In the genomic region with DNA sequence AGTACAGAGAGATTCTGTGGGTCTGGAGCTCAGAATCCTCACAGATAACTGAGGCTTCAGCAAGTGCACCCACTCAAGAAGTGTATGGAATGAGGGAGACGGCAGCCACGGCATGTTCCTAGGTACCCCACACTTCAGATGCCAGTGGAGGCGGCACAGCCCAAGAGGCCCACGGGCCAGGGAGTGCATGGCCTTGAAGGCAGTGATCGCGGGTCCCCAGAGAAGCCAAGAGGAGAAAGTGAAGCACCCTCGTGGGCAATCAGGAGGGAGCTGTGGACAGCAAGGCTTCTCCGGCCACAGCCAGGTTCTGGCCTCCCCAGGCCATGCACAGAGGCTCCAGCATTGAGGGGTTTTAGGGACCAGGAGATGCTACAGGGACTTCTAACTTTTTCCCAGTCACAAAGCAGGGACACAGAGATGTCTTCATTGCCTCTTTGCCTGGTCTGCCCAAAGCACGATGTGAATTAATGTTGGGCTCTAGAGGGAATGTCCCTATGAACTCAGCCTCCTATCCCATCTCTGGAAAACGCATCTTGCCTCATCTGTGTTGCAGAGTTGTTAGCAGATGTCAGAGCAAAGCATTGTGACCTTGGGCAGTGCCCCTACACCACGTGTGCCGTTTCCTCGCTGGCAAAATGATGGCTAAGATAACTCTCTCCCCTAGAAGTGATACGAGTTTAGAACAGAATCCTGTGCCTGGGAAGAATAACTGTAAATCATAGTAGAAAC, we compare ENCODE assay signal across 15 cellular contexts. TPM values are rescaled to one million over a fixed set of nuclear protein-coding genes. Genes with fewer than 3 reads are reported as not detected.
A peak's percentile ranks its signal among the peaks of the same experiment; 100 is the strongest.
DNase-seq lines count a peak whose midpoint lies in the region; ATAC-seq, FAIRE-seq and TF ChIP-seq lines count a peak whose summit lies in the region.
"Had no signal": no experiment of that assay in that cellular context is flagged by ENCODE, and none has a peak within 500 bp of the region (broad histone marks: within the 10 kb centered on the region; RNA-seq: fewer than 3 reads in every experiment).

No MANE protein-coding gene starts in this region.

- TF ChIP-seq CTCF in HepG2 (CRISPR knock-in tag; IDR thresholded peaks at IDR 0.05) (no peak), right lobe of liver (IDR thresholded peaks at IDR 0.05) (no peak), K562 (IDR thresholded peaks at IDR 0.05 in 2 of 3, conservative IDR thresholded peaks at IDR 0.05 in 1 of 3; ENCODE audit: insufficient read depth in 2 of 3, low read depth in 1 of 3, low read length in 3 of 3) (no peak), endodermal cell (conservative IDR thresholded peaks at IDR 0.05) (no peak)

- H2AFZ ChIP-seq in HepG2 (ENCODE audit: low read length) (no peak overlapping the region), K562 (ENCODE audit: low read depth, low read length) (no peak overlapping the region), neuronal stem cell (ENCODE audit: low read length) (no peak overlapping the region)

- peaks cover 31% of the 10 kb centered on the region for H3K36me3 Mint-ChIP-seq in endodermal cell (ENCODE audit: low read depth)

- TF ChIP-seq POLR2A in HepG2 (IDR thresholded peaks at IDR 0.05; ENCODE audit: insufficient read depth in 1 of 2, low read depth in 2 of 2, low read length in 2 of 2) (no peak), right lobe of liver (IDR thresholded peaks at IDR 0.05) (no peak), K562 (conservative IDR thresholded peaks at IDR 0.05) (no peak)

- H3K23ac ChIP-seq in neuronal stem cell (ENCODE audit: low read depth, low read length, poor library complexity): no peak overlapping the region

- in situ Hi-C loops in HepG2 (cut with HindIII; ENCODE audit: extremely low pct_ligation_motif_present, low pct_unique_long_range_greater_than_20kb): no loop called here
- in situ Hi-C loops in K562 (cut with MboI): no loop called here

- FAIRE-seq in HepG2 (lab: Jason Lieb, UNC) (no peak), K562 (lab: Jason Lieb, UNC) (no peak)

- H3K4ac ChIP-seq in neuronal stem cell (ENCODE audit: low read length): no peak overlapping the region

- no peak overlapping the region for H3K4me3 ChIP-seq in HepG2 (replicated peaks in 1 of 3; ENCODE audit: insufficient read depth in 1 of 3, low read depth in 2 of 3, low read length in 3 of 3)
- no peak overlapping the region for H3K4me3 ChIP-seq in right lobe of liver
- no peak overlapping the region for H3K4me3 ChIP-seq in K562
- H3K4me3 ChIP-seq in neuronal stem cell (ENCODE audit: low read length in 2 of 2): no peak overlapping the region
- no peak overlapping the region for H3K4me3 ChIP-seq in endodermal cell (ENCODE audit: low read length)
- H3K4me3 ChIP-seq: Peyer's patch had no signal

- H3K9me1 ChIP-seq in K562 (ENCODE audit: control insufficient read depth, insufficient read depth, low read length): no peaks in the 10 kb centered on the region

- H3K18ac ChIP-seq in neuronal stem cell (ENCODE audit: low read length): no peak overlapping the region

- no peak overlapping the region for H2BK12ac ChIP-seq in neuronal stem cell (ENCODE audit: low read length)

- CTCF ChIA-PET in HepG2 (lab: Yijun Ruan, JAX; ENCODE audit: low intra/inter-chr PET ratio, low total read pairs): no interaction called here
- CTCF ChIA-PET in K562 (lab: Yijun Ruan, JAX; ENCODE audit: low intra/inter-chr PET ratio): no interaction called here

- H3K27ac Mint-ChIP-seq in endodermal cell: no peak overlapping the region

- H4K91ac ChIP-seq in neuronal stem cell (ENCODE audit: low read depth, low read length, poor library complexity): no peak overlapping the region

- no peak overlapping the region for H3K14ac ChIP-seq in neuronal stem cell (ENCODE audit: low read length)

- peaks cover 19 to 39% of the 10 kb centered on the region in 2 experiments; a peak in 4 of 5 replicates for H3K36me3 ChIP-seq in HepG2 (replicated peaks in 1 of 2; ENCODE audit: control insufficient read depth in 1 of 2, insufficient read depth in 2 of 2, low read length in 2 of 2)
- peaks cover 0 to 27% (median 1%) of the 10 kb centered on the region in 4 donors for H3K36me3 ChIP-seq in right lobe of liver
- peaks cover 38% of the 10 kb centered on the region; the same call in 2 of the 3 replicates for H3K36me3 ChIP-seq in K562 (ENCODE audit: control insufficient read depth, insufficient read depth, low read length)
- H3K36me3 ChIP-seq in neuronal stem cell (replicated peaks in 1 of 2; ENCODE audit: control insufficient read depth in 2 of 2, insufficient read depth in 2 of 2, low read length in 2 of 2): peaks cover 8 to 45% of the 10 kb centered on the region in 2 donors
- H3K36me3 ChIP-seq in endodermal cell (ENCODE audit: control insufficient read depth, insufficient read depth, low read length): peaks cover 41% of the 10 kb centered on the region

- H3K9me3 Mint-ChIP-seq in endodermal cell: no peaks in the 10 kb centered on the region

- H4K8ac ChIP-seq in neuronal stem cell (ENCODE audit: low read depth, low read length): no peak overlapping the region

- no peaks in the 10 kb centered on the region for H3K27me3 ChIP-seq in HepG2 (ENCODE audit: control insufficient read depth in 1 of 2, insufficient read depth in 2 of 2, low read length in 2 of 2)
- no peaks in the 10 kb centered on the region for H3K27me3 ChIP-seq in right lobe of liver
- no peaks in the 10 kb centered on the region for H3K27me3 ChIP-seq in K562 (ENCODE audit: control insufficient read depth in 2 of 2, insufficient read depth in 2 of 2, low read length in 2 of 2)
- H3K27me3 ChIP-seq in neuronal stem cell (ENCODE audit: control insufficient read depth in 3 of 3, insufficient read depth in 3 of 3, low read depth in 1 of 3, low read length in 3 of 3): peaks cover 0 to 3% (median 0%) of the 10 kb centered on the region in 3 experiments
- peaks cover 6% of the 10 kb centered on the region for H3K27me3 ChIP-seq in endodermal cell (ENCODE audit: control insufficient read depth, insufficient read depth, low read length, poor library complexity, severe bottlenecking)
- H3K27me3 ChIP-seq: Peyer's patch had no signal

- POLR2A ChIA-PET in HepG2 (lab: Yijun Ruan, JAX): no interaction called here
- POLR2A ChIA-PET in K562 (lab: Yijun Ruan, JAX): interaction anchor here (2.6 kb wide), 1 partner anchor 16 kb away, joined by 8 read pairs; no protein-coding TSS in a partner anchor

- peak overlapping the region; percentile 8 for H2BK5ac ChIP-seq in neuronal stem cell (ENCODE audit: low read length)

- H4K20me1 ChIP-seq in HepG2 (ENCODE audit: insufficient read depth, low read length) (no peaks in the 10 kb centered on the region), K562 (replicated peaks; ENCODE audit: control insufficient read depth, insufficient read depth, low read length) (no peaks in the 10 kb centered on the region)

- no peaks in the 10 kb centered on the region for H3K79me2 ChIP-seq in HepG2 (ENCODE audit: insufficient read depth, low read length)
- H3K79me2 ChIP-seq in K562 (ENCODE audit: control insufficient read depth, insufficient read depth, low read length): no peaks in the 10 kb centered on the region

- H3K79me1 ChIP-seq in neuronal stem cell (ENCODE audit: low read depth, low read length): no peaks in the 10 kb centered on the region

- H3K9me3 ChIP-seq in HepG2 (ENCODE audit: low read length): no peaks in the 10 kb centered on the region
- no peaks in the 10 kb centered on the region for H3K9me3 ChIP-seq in right lobe of liver
- no peaks in the 10 kb centered on the region for H3K9me3 ChIP-seq in K562 (replicated peaks; ENCODE audit: control insufficient read depth, insufficient read depth, low read depth, low read length)
- H3K9me3 ChIP-seq in neuronal stem cell (replicated peaks in 1 of 2; ENCODE audit: control insufficient read depth in 2 of 2, insufficient read depth in 1 of 2, low read depth in 1 of 2, low read length in 2 of 2): no peaks in the 10 kb centered on the region
- no peaks in the 10 kb centered on the region for H3K9me3 ChIP-seq in endodermal cell (ENCODE audit: control insufficient read depth, low read length)
- H3K9me3 ChIP-seq: Peyer's patch had no signal

- 87% methylated on average over 14 of the region's 14 CpGs for WGBS in HepG2 (ENCODE audit: low lambda C conversion rate)
- WGBS in right lobe of liver (ENCODE audit: insufficient coverage, low coverage, low lambda C conversion rate, missing lambda C conversion rate): 84% methylated on average over 8 of the region's 14 CpGs
- 80% methylated on average over 14 of the region's 14 CpGs for WGBS in K562 (ENCODE audit: insufficient coverage, low coverage, missing lambda C conversion rate)
- no CpG with 5 or more reads among the region's 14 CpGs for WGBS in neuronal stem cell (ENCODE audit: extremely low coverage in 2 of 2, insufficient read length in 2 of 2, insufficient replicate concordance in 1 of 2), 2 donors
- WGBS in endodermal cell (ENCODE audit: insufficient coverage in 1 of 2, insufficient read length in 1 of 2), 2 experiments: 94 to 97% methylated on average over 10 to 14 of the region's 14 CpGs

- H3K9ac ChIP-seq in HepG2 (ENCODE audit: insufficient read depth, low read depth, low read length) (no peak overlapping the region), K562 (ENCODE audit: insufficient read depth in 1 of 2, low read depth in 2 of 2, low read length in 2 of 2) (no peak overlapping the region), neuronal stem cell (ENCODE audit: low read depth, low read length, poor library complexity) (no peak overlapping the region), endodermal cell (ENCODE audit: extremely low read depth, low read length, poor library complexity, severe bottlenecking) (no peak overlapping the region)

- H3K4me1 Mint-ChIP-seq in endodermal cell: peaks cover 7% of the 10 kb centered on the region

- DNase-seq in HepG2 (ENCODE audit: low spot score) (no peak), right lobe of liver (no peak), K562 (ENCODE audit: extremely low read depth in 1 of 4, low spot score in 3 of 4) (no peak), neuronal stem cell (ENCODE audit: low spot score) (no peak), endodermal cell (no peak), mucosa of gallbladder (ENCODE audit: low spot score) (no peak)
- DNase-seq: GF-D8, GOT3, KG1, NCI-H1092 treated with DMSO at 0.1 percent for 48 hours, NCI-H1694, Peyer's patch, SHP77 had no signal

- TF ChIP-seq RAD21 in HepG2 (CRISPR knock-in tag; IDR thresholded peaks at IDR 0.05) (no peak), K562 (CRISPR knock-in tag; conservative IDR thresholded peaks at IDR 0.05 in 1 of 2, IDR thresholded peaks at IDR 0.05 in 1 of 2) (no peak)

- H2BK15ac ChIP-seq in neuronal stem cell (ENCODE audit: low read length): no peak overlapping the region

- no peaks in the 10 kb centered on the region for H3K4me1 ChIP-seq in HepG2 (ENCODE audit: insufficient read depth, low read length)
- peaks cover 0 to 16% (median 0%) of the 10 kb centered on the region in 4 donors for H3K4me1 ChIP-seq in right lobe of liver
- H3K4me1 ChIP-seq in K562 (replicated peaks in 1 of 2; ENCODE audit: control insufficient read depth in 2 of 2, insufficient read depth in 2 of 2, low read length in 2 of 2): no peaks in the 10 kb centered on the region
- peaks cover 2 to 5% of the 10 kb centered on the region in 2 donors for H3K4me1 ChIP-seq in neuronal stem cell (ENCODE audit: control insufficient read depth in 2 of 2, insufficient read depth in 1 of 2, low read depth in 1 of 2, low read length in 2 of 2)
- no peaks in the 10 kb centered on the region for H3K4me1 ChIP-seq in endodermal cell (ENCODE audit: control insufficient read depth, insufficient read depth, low read length)

- no peak overlapping the region for H2AK5ac ChIP-seq in neuronal stem cell (ENCODE audit: low read depth, low read length)

- no peak overlapping the region for H2BK120ac ChIP-seq in neuronal stem cell (ENCODE audit: low read depth, low read length)

- no TSS peak for BruUV-seq in HepG2 (replicated peaks; lab: Mats Ljungman, UMichigan)
- BruUV-seq in K562 (replicated peaks; lab: Mats Ljungman, UMichigan): no TSS peak

- intact Hi-C loops in HepG2 (cut with micrococcal nuclease; ENCODE audit: unreplicated experiment) (no loop called here), right lobe of liver (cut with DNase I) (no loop called here), K562 (cut with micrococcal nuclease) (no loop called here)

- no peak overlapping the region for H3K4me3 Mint-ChIP-seq in endodermal cell

- TF ChIP-seq EP300 in HepG2 (IDR thresholded peaks at IDR 0.05; ENCODE audit: low read depth in 2 of 2, low read length in 2 of 2): no peak
- TF ChIP-seq EP300 in HepG2 (CRISPR knock-in tag; IDR thresholded peaks at IDR 0.05; ENCODE audit: borderline replicate concordance): no peak
- TF ChIP-seq EP300 in K562 (IDR thresholded peaks at IDR 0.05; ENCODE audit: low read length): no peak

- H3K27ac ChIP-seq in HepG2 (ENCODE audit: extremely low read length, insufficient read depth, low read length) (no peak overlapping the region), right lobe of liver (no peak overlapping the region), K562 (ENCODE audit: extremely low read depth, low read depth, low read length) (no peak overlapping the region), neuronal stem cell (replicated peaks; ENCODE audit: low read length) (no peak overlapping the region), endodermal cell (ENCODE audit: low read depth, low read length) (no peak overlapping the region)
- H3K27ac ChIP-seq: HL-60, Peyer's patch had no signal

- no peak for ATAC-seq in HepG2
- no peak for ATAC-seq in right lobe of liver
- no peak for ATAC-seq in K562
- ATAC-seq in HG03108 (IDR thresholded peaks at IDR 0.05; ENCODE audit: unreplicated experiment): no peak

- peaks cover 10% of the 10 kb centered on the region for H3K27me3 Mint-ChIP-seq in endodermal cell (ENCODE audit: insufficient read depth)

- H3K4me2 ChIP-seq in HepG2 (ENCODE audit: low read depth, low read length): no peak overlapping the region
- no peak overlapping the region for H3K4me2 ChIP-seq in K562 (ENCODE audit: insufficient read depth, low read length)
- no peak overlapping the region for H3K4me2 ChIP-seq in neuronal stem cell (ENCODE audit: insufficient read depth, low read length, poor library complexity, severe bottlenecking)

RNA-seq across cellular contexts. Expression of a gene that starts 2.6 kb away (rescaled TPM):
- total RNA-seq in HepG2 (2016; rRNA removed; fragmentation: Illumina TruSeq; extraction: Trizol) (0.62 TPM in 1 of 2 replicates, not detected in the other), right lobe of liver (under 1 TPM; 0.22 to 0.61 (median 0.37) TPM), K562 (2014; rRNA removed) (0.82 and 1.1 TPM in 2 replicates), K562 (2014; rRNA removed; fragmentation: Illumina TruSeq; extraction: Trizol) (not detected in 2 replicates), K562 (2015; rRNA removed; fragmentation: Illumina TruSeq; extraction: Trizol) (0.22 TPM in 1 of 2 replicates, not detected in the other), K562 (2021) (1.5 and 2.4 TPM in 2 replicates), endodermal cell (1 to 10 TPM; 4.0 to 4.8 TPM), mucosa of gallbladder (1.1 TPM)
- total RNA-seq in HepG2 (2016; cell fraction: cytosol; rRNA removed; fragmentation: Illumina TruSeq; extraction: Trizol; ENCODE audit: low read depth): not detected in 2 replicates
- 0.09 and 0.52 TPM in 2 replicates for total RNA-seq in HepG2 (2016; cell fraction: insoluble cytoplasmic fraction; rRNA removed; fragmentation: Illumina TruSeq; extraction: Trizol)
- total RNA-seq in HepG2 (2016; cell fraction: membrane; rRNA removed; fragmentation: Illumina TruSeq; extraction: Trizol): 0.25 and 0.55 TPM in 2 replicates
- not detected in 2 replicates for total RNA-seq in HepG2 (2016; cell fraction: nucleus; rRNA removed; fragmentation: Illumina TruSeq; extraction: Trizol)
- polyA plus RNA-seq in HepG2 (2011; rRNA removed) (0.12 and 0.34 TPM in 2 replicates), K562 (2011; rRNA removed) (not detected in 2 replicates), K562 (2014; fragmentation: Illumina TruSeq; extraction: Trizol) (0.16 and 0.84 TPM in 2 replicates), K562 (2014; fragmentation: Nextera tagmentation; extraction: Ambion mirVana) (under 1 TPM in 1 of 2 experiments, not detected in 1; 0.18 TPM), K562 (2014; rRNA removed) (0.54 and 0.66 TPM in 2 replicates)
- 0.14 and 0.36 TPM in 2 replicates for polyA plus RNA-seq in HepG2 (2011; cell fraction: cytosol; rRNA removed)
- polyA plus RNA-seq in HepG2 (2011; cell fraction: nucleus; rRNA removed): 1.2 and 1.3 TPM in 2 replicates
- not detected in 2 replicates for polyA plus RNA-seq in HepG2 (2012)
- polyA plus RNA-seq in HepG2 (2016; cell fraction: cytosol; fragmentation: Illumina TruSeq; extraction: Trizol; ENCODE audit: low read depth): 0.17 and 0.31 TPM in 2 replicates
- polyA plus RNA-seq in HepG2 (2016; cell fraction: insoluble cytoplasmic fraction; fragmentation: Illumina TruSeq; extraction: Trizol; ENCODE audit: low read depth): 0.41 and 0.70 TPM in 2 replicates
- polyA plus RNA-seq in HepG2 (2016; cell fraction: membrane; fragmentation: Illumina TruSeq; extraction: Trizol; ENCODE audit: low read depth): 0.14 TPM in 1 of 2 replicates, not detected in the other
- polyA plus RNA-seq in HepG2 (2016; cell fraction: nucleus; fragmentation: Illumina TruSeq; extraction: Trizol; ENCODE audit: insufficient read depth, low read depth): 2.8 and 3.0 TPM in 2 replicates
- polyA minus RNA-seq in HepG2 (2011; rRNA and poly(A)+ RNA removed; ENCODE audit: low replicate concordance): 0.35 TPM in 1 of 2 replicates, not detected in the other
- polyA minus RNA-seq in HepG2 (2011; cell fraction: cytosol; rRNA and poly(A)+ RNA removed): not detected in 2 replicates
- 2.7 TPM in 1 of 2 replicates, not detected in the other for polyA minus RNA-seq in HepG2 (2011; cell fraction: nucleus; rRNA and poly(A)+ RNA removed)
- 2.8 TPM in 1 of 2 replicates, not detected in the other for total RNA-seq in K562 (2011; cell fraction: chromatin; rRNA removed; ENCODE audit: low replicate concordance)
- 0.92 and 3.7 TPM in 2 replicates for total RNA-seq in K562 (2011; cell fraction: nucleolus; rRNA removed)
- total RNA-seq in K562 (2011; cell fraction: nucleoplasm; rRNA removed): 0.88 and 1.7 TPM in 2 replicates
- 0.65 and 1.6 TPM in 2 replicates for polyA plus RNA-seq in K562 (2011; cell fraction: cytosol; rRNA removed)
- 0.48 and 0.63 TPM in 2 replicates for polyA plus RNA-seq in K562 (2011; cell fraction: nucleus; rRNA removed)
- 0.08 and 1.4 TPM in 2 replicates for polyA plus RNA-seq in K562 (2012)
- not detected in 2 replicates for polyA minus RNA-seq in K562 (2011; rRNA and poly(A)+ RNA removed)
- polyA minus RNA-seq in K562 (2011; cell fraction: cytosol; rRNA and poly(A)+ RNA removed): not detected in 2 replicates
- polyA minus RNA-seq in K562 (2011; cell fraction: nucleus; rRNA and poly(A)+ RNA removed): 0.27 TPM in 1 of 2 replicates, not detected in the other
- 5.5 TPM for polyA plus RNA-seq in neuronal stem cell (2013, experiment 1 of 2)
- polyA plus RNA-seq in neuronal stem cell (2013, experiment 2 of 2): 4.8 TPM
- 4.4 TPM for polyA plus RNA-seq in endodermal cell (2013, experiment 1 of 2)
- 4.1 TPM for polyA plus RNA-seq in endodermal cell (2013, experiment 2 of 2)

RNA-seq across cellular contexts. Expression of a gene that starts 56.7 kb away (rescaled TPM):
- total RNA-seq in HepG2 (2016; rRNA removed; fragmentation: Illumina TruSeq; extraction: Trizol) (58.6 and 60.5 TPM in 2 replicates), right lobe of liver (10 to 100 TPM; 23.7 to 29.0 (median 26.2) TPM), K562 (2014; rRNA removed) (61.8 and 70.6 TPM in 2 replicates), K562 (2014; rRNA removed; fragmentation: Illumina TruSeq; extraction: Trizol) (57.4 and 74.2 TPM in 2 replicates), K562 (2015; rRNA removed; fragmentation: Illumina TruSeq; extraction: Trizol) (49.8 and 56.5 TPM in 2 replicates), K562 (2021) (67.7 and 82.2 TPM in 2 replicates), endodermal cell (10 to 100 TPM; 77.3 to 83.0 TPM), mucosa of gallbladder (33.6 TPM)
- 50.1 and 52.6 TPM in 2 replicates for total RNA-seq in HepG2 (2016; cell fraction: cytosol; rRNA removed; fragmentation: Illumina TruSeq; extraction: Trizol; ENCODE audit: low read depth)
- 58.5 and 68.1 TPM in 2 replicates for total RNA-seq in HepG2 (2016; cell fraction: insoluble cytoplasmic fraction; rRNA removed; fragmentation: Illumina TruSeq; extraction: Trizol)
- 68.2 and 70.2 TPM in 2 replicates for total RNA-seq in HepG2 (2016; cell fraction: membrane; rRNA removed; fragmentation: Illumina TruSeq; extraction: Trizol)
- 32.7 and 34.6 TPM in 2 replicates for total RNA-seq in HepG2 (2016; cell fraction: nucleus; rRNA removed; fragmentation: Illumina TruSeq; extraction: Trizol)
- polyA plus RNA-seq in HepG2 (2011; rRNA removed) (39.1 and 46.3 TPM in 2 replicates), K562 (2011; rRNA removed) (56.4 and 77.6 TPM in 2 replicates), K562 (2014; fragmentation: Illumina TruSeq; extraction: Trizol) (55.0 and 65.5 TPM in 2 replicates), K562 (2014; fragmentation: Nextera tagmentation; extraction: Ambion mirVana) (10 to 100 TPM; 39.5 to 43.6 TPM), K562 (2014; rRNA removed) (78.0 and 82.4 TPM in 2 replicates)
- polyA plus RNA-seq in HepG2 (2011; cell fraction: cytosol; rRNA removed): 28.2 and 43.8 TPM in 2 replicates
- polyA plus RNA-seq in HepG2 (2011; cell fraction: nucleus; rRNA removed): 10.7 and 15.9 TPM in 2 replicates
- polyA plus RNA-seq in HepG2 (2012): 34.5 and 41.7 TPM in 2 replicates
- 41.8 and 44.8 TPM in 2 replicates for polyA plus RNA-seq in HepG2 (2016; cell fraction: cytosol; fragmentation: Illumina TruSeq; extraction: Trizol; ENCODE audit: low read depth)
- polyA plus RNA-seq in HepG2 (2016; cell fraction: insoluble cytoplasmic fraction; fragmentation: Illumina TruSeq; extraction: Trizol; ENCODE audit: low read depth): 67.4 and 75.9 TPM in 2 replicates
- polyA plus RNA-seq in HepG2 (2016; cell fraction: membrane; fragmentation: Illumina TruSeq; extraction: Trizol; ENCODE audit: low read depth): 64.8 and 65.8 TPM in 2 replicates
- 54.4 and 60.7 TPM in 2 replicates for polyA plus RNA-seq in HepG2 (2016; cell fraction: nucleus; fragmentation: Illumina TruSeq; extraction: Trizol; ENCODE audit: insufficient read depth, low read depth)
- polyA minus RNA-seq in HepG2 (2011; rRNA and poly(A)+ RNA removed; ENCODE audit: low replicate concordance): 18.7 and 23.5 TPM in 2 replicates
- 13.1 and 19.3 TPM in 2 replicates for polyA minus RNA-seq in HepG2 (2011; cell fraction: cytosol; rRNA and poly(A)+ RNA removed)
- polyA minus RNA-seq in HepG2 (2011; cell fraction: nucleus; rRNA and poly(A)+ RNA removed): 17.9 and 19.8 TPM in 2 replicates
- 24.4 and 51.3 TPM in 2 replicates for total RNA-seq in K562 (2011; cell fraction: chromatin; rRNA removed; ENCODE audit: low replicate concordance)
- total RNA-seq in K562 (2011; cell fraction: nucleolus; rRNA removed): 18.3 and 23.0 TPM in 2 replicates
- 37.7 and 45.7 TPM in 2 replicates for total RNA-seq in K562 (2011; cell fraction: nucleoplasm; rRNA removed)
- polyA plus RNA-seq in K562 (2011; cell fraction: cytosol; rRNA removed): 36.8 and 55.5 TPM in 2 replicates
- polyA plus RNA-seq in K562 (2011; cell fraction: nucleus; rRNA removed): 26.4 and 28.7 TPM in 2 replicates
- 48.1 and 70.5 TPM in 2 replicates for polyA plus RNA-seq in K562 (2012)
- polyA minus RNA-seq in K562 (2011; rRNA and poly(A)+ RNA removed): 37.8 and 45.8 TPM in 2 replicates
- 16.8 and 24.7 TPM in 2 replicates for polyA minus RNA-seq in K562 (2011; cell fraction: cytosol; rRNA and poly(A)+ RNA removed)
- 9.6 and 14.0 TPM in 2 replicates for polyA minus RNA-seq in K562 (2011; cell fraction: nucleus; rRNA and poly(A)+ RNA removed)
- 61.5 TPM for polyA plus RNA-seq in neuronal stem cell (2013, experiment 1 of 2)
- 64.0 TPM for polyA plus RNA-seq in neuronal stem cell (2013, experiment 2 of 2)
- polyA plus RNA-seq in endodermal cell (2013, experiment 1 of 2): 48.3 TPM
- 49.7 TPM for polyA plus RNA-seq in endodermal cell (2013, experiment 2 of 2)
